ENCODE assay signal across 19 cellular contexts in genomic region chr17:74742978-74743545, GRCh38. TPM values are rescaled to one million over a fixed set of nuclear protein-coding genes. Genes with fewer than 3 reads are reported as not detected.
DNase-seq lines count a peak whose midpoint lies in the region; ATAC-seq, FAIRE-seq and TF ChIP-seq lines count a peak whose summit lies in the region.
"Had no signal": no experiment of that assay in that cellular context is flagged by ENCODE, and none has a peak within 500 bp of the region (broad histone marks: within the 10 kb centered on the region; RNA-seq: fewer than 3 reads in every experiment).

No MANE protein-coding gene starts in this region.

- H3K4me1 Mint-ChIP-seq in T-helper 2 cell treated with Interferon-gamma antibody and Interleukin-4, amounts not matched to agents 5 μg/mL and 100 μg/mL, for 36 hours (ENCODE audit: low read depth): peaks cover 74% of the 10 kb centered on the region
- peaks cover 11% of the 10 kb centered on the region for H3K4me1 Mint-ChIP-seq in astrocyte (ENCODE audit: low read depth, unreplicated experiment)

- H3K4me2 ChIP-seq in MM.1S (ENCODE audit: low read depth, low read length) (peak overlapping the region; percentile 27; the same call in 1 of the 2 replicates), astrocyte (ENCODE audit: low read length) (no peak overlapping the region)

- no peaks in the 10 kb centered on the region for H3K9me2 ChIP-seq in MM.1S (replicated peaks; ENCODE audit: insufficient read depth, low read length)

- TF ChIP-seq CTCF in MM.1S (IDR thresholded peaks at IDR 0.05; ENCODE audit: low read length) (no peak), astrocyte (IDR thresholded peaks at IDR 0.05; ENCODE audit: insufficient read depth, low read depth, low read length) (no peak), sigmoid colon (IDR thresholded peaks at IDR 0.05) (no peak)

- H3K27me3 ChIP-seq in MM.1S (replicated peaks; ENCODE audit: insufficient read depth, low read length): no peaks in the 10 kb centered on the region
- peaks cover 20% of the 10 kb centered on the region for H3K27me3 ChIP-seq in astrocyte (ENCODE audit: insufficient read depth, low read length)
- peaks cover 3 to 42% (median 30%) of the 10 kb centered on the region in 3 donors for H3K27me3 ChIP-seq in sigmoid colon

- intact Hi-C loops in sigmoid colon (cut with DNase I): no loop called here

- H3K4me3 ChIP-seq in MM.1S (ENCODE audit: low read length) (no peak overlapping the region), astrocyte (ENCODE audit: insufficient read depth, low read depth, low read length) (no peak overlapping the region), sigmoid colon (no peak overlapping the region)
- H3K4me3 ChIP-seq: esophagus muscularis mucosa had no signal

- peaks cover 51% of the 10 kb centered on the region for H3K36me3 Mint-ChIP-seq in T-helper 2 cell treated with Interferon-gamma antibody and Interleukin-4, amounts not matched to agents 5 μg/mL and 100 μg/mL, for 36 hours (ENCODE audit: low read depth)
- no peaks in the 10 kb centered on the region for H3K36me3 Mint-ChIP-seq in astrocyte (ENCODE audit: low read depth, unreplicated experiment)

- H3K9me3 ChIP-seq in MM.1S (replicated peaks; ENCODE audit: insufficient read depth, low read length) (no peaks in the 10 kb centered on the region), astrocyte (ENCODE audit: insufficient read depth, low read depth, low read length) (no peaks in the 10 kb centered on the region), sigmoid colon (no peaks in the 10 kb centered on the region)
- H3K9me3 ChIP-seq: esophagus muscularis mucosa had no signal

- H2AFZ ChIP-seq in MM.1S (ENCODE audit: low read length) (no peak overlapping the region), astrocyte (ENCODE audit: low read depth, low read length) (no peak overlapping the region)

- ATAC-seq in HG03175 (IDR thresholded peaks at IDR 0.05; ENCODE audit: unreplicated experiment) (no peak), GM19324 (IDR thresholded peaks at IDR 0.05; ENCODE audit: low FRiP score, unreplicated experiment) (no peak)
- ATAC-seq: left colon had no signal

- TF ChIP-seq EP300 in sigmoid colon (IDR thresholded peaks at IDR 0.05): no peak

- peak overlapping the region; percentile 90; the same call in 1 of the 2 replicates for H3K27ac ChIP-seq in MM.1S (ENCODE audit: low read length)
- no peak overlapping the region for H3K27ac ChIP-seq in astrocyte (ENCODE audit: low read depth, low read length)
- no peak overlapping the region for H3K27ac ChIP-seq in sigmoid colon
- H3K27ac ChIP-seq: esophagus muscularis mucosa had no signal

- H3K9ac ChIP-seq in MM.1S (ENCODE audit: low read length) (no peak overlapping the region), astrocyte (ENCODE audit: low read length) (no peak overlapping the region)

- no peaks in the 10 kb centered on the region for H3K36me3 ChIP-seq in MM.1S (replicated peaks; ENCODE audit: insufficient read depth, low read length)
- no peaks in the 10 kb centered on the region for H3K36me3 ChIP-seq in astrocyte (ENCODE audit: insufficient read depth, low read length)
- H3K36me3 ChIP-seq in sigmoid colon: no peaks in the 10 kb centered on the region
- H3K36me3 ChIP-seq: esophagus muscularis mucosa had no signal

- H4K20me1 ChIP-seq in MM.1S (ENCODE audit: insufficient read depth, low read length) (no peaks in the 10 kb centered on the region), astrocyte (ENCODE audit: insufficient read depth, low read length) (no peaks in the 10 kb centered on the region)

- peak overlapping the region; percentile 72 for H3K4me3 Mint-ChIP-seq in T-helper 2 cell treated with Interferon-gamma antibody and Interleukin-4, amounts not matched to agents 5 μg/mL and 100 μg/mL, for 36 hours
- H3K4me3 Mint-ChIP-seq in astrocyte (ENCODE audit: unreplicated experiment): no peak overlapping the region

- 89 to 93% methylated on average over 9 of the region's 9 CpGs for WGBS in sigmoid colon, 2 donors

- H3K4me1 ChIP-seq in MM.1S (ENCODE audit: low read length): peaks cover 59% of the 10 kb centered on the region
- H3K4me1 ChIP-seq in astrocyte (ENCODE audit: insufficient read depth, low read length): peaks cover 3% of the 10 kb centered on the region
- H3K4me1 ChIP-seq in sigmoid colon: peaks cover 0 to 17% (median 11%) of the 10 kb centered on the region in 4 donors

- H3F3A ChIP-seq in MM.1S (ENCODE audit: insufficient read depth, low read length): peaks cover 39% of the 10 kb centered on the region

- no peaks in the 10 kb centered on the region for H3K27me3 Mint-ChIP-seq in T-helper 2 cell treated with Interferon-gamma antibody and Interleukin-4, amounts not matched to agents 5 μg/mL and 100 μg/mL, for 36 hours (ENCODE audit: low read depth)
- peaks cover 20% of the 10 kb centered on the region for H3K27me3 Mint-ChIP-seq in astrocyte (ENCODE audit: low read depth, unreplicated experiment)

- H3K79me2 ChIP-seq in MM.1S (ENCODE audit: low read length) (peaks cover 38% of the 10 kb centered on the region), astrocyte (ENCODE audit: insufficient read depth, low read length) (no peaks in the 10 kb centered on the region)

- no peak for DNase-seq in T-helper 2 cell treated with Interferon-gamma antibody and Interleukin-4, amounts not matched to agents 5 μg/mL and 100 μg/mL, for 36 hours (ENCODE audit: low spot score)
- no peak for DNase-seq in T-helper 2 cell
- no peak for DNase-seq in MM.1S
- DNase-seq in astrocyte (ENCODE audit: low read depth): no peak
- peak; percentile 38 for DNase-seq in sigmoid colon
- DNase-seq in ecto neural progenitor cell (ENCODE audit: low spot score): no peak
- DNase-seq: activated CD4-positive, alpha-beta T cell treated with anti-CD3 and anti-CD28 coated beads, Interleukin-2, amount 50 U/mL, for 48 hours; Calu3; left colon; NCI-H1694; NCI-H524 had no signal

- no peak for TF ChIP-seq POLR2A in sigmoid colon (IDR thresholded peaks at IDR 0.05)

- no peak for FAIRE-seq in astrocyte (lab: Jason Lieb, UNC)

- H3K27ac Mint-ChIP-seq in T-helper 2 cell treated with Interferon-gamma antibody and Interleukin-4, amounts not matched to agents 5 μg/mL and 100 μg/mL, for 36 hours: peak overlapping the region; percentile 87
- H3K27ac Mint-ChIP-seq in astrocyte (ENCODE audit: unreplicated experiment): peak overlapping the region; percentile 31

- no peaks in the 10 kb centered on the region for H3K9me3 Mint-ChIP-seq in T-helper 2 cell treated with Interferon-gamma antibody and Interleukin-4, amounts not matched to agents 5 μg/mL and 100 μg/mL, for 36 hours
- H3K9me3 Mint-ChIP-seq in astrocyte (ENCODE audit: unreplicated experiment): no peaks in the 10 kb centered on the region

RNA-seq across cellular contexts. Expression of gene NHERF1, which starts 5.4 kb away (rescaled TPM):
- total RNA-seq in astrocyte (27.9 and 36.3 TPM in 2 replicates), sigmoid colon (10 to 100 TPM in 1 of 4 donors, 1 to 10 TPM in 3; 6.6 to 12.5 (median 7.3) TPM)
- 100 to 1,000 TPM; 122 to 420 (median 194) TPM for polyA plus RNA-seq in sigmoid colon

RNA-seq across cellular contexts. Expression of gene RAB37, which starts 6.0 kb away (rescaled TPM):
- total RNA-seq in astrocyte (0.77 TPM in 1 of 2 replicates, not detected in the other), sigmoid colon (1 to 10 TPM in 3 of 4 donors, under 1 TPM in 1; 0.54 to 4.1 (median 1.4) TPM)
- 10 to 100 TPM; 15.2 to 28.8 (median 16.9) TPM for polyA plus RNA-seq in sigmoid colon
- total RNA-seq: A172, H4, myocyte had no signal

RNA-seq across cellular contexts. Expression of gene CD300LF, which starts 30.3 kb away (rescaled TPM):
- total RNA-seq in astrocyte (not detected in 2 replicates), sigmoid colon (under 1 TPM in 1 of 4 donors, not detected in 3; 0.27 TPM)
- 1 to 10 TPM; 1.8 to 8.3 (median 4.8) TPM for polyA plus RNA-seq in sigmoid colon
- total RNA-seq: A172; Calu3; H4; myocyte; renal cortical epithelial cell; T-helper 1 cell treated with Interleukin-12 subunit alpha and Interleukin-12 subunit beta and Interleukin-4 antibody, amounts not matched to agents 30 ng/mL and 1 ng/mL, for 36 hours had no signal

RNA-seq across cellular contexts. Expression of gene NAT9, which starts 33.1 kb away (rescaled TPM):
- 58.4 and 61.8 TPM in 2 replicates for total RNA-seq in astrocyte
- total RNA-seq in sigmoid colon: 10 to 100 TPM; 14.3 to 29.9 (median 21.7) TPM
- polyA plus RNA-seq in sigmoid colon: 10 to 100 TPM; 11.3 to 36.4 (median 14.4) TPM
